ENCODE assay signal across 1 cellular context in the genomic region with DNA sequence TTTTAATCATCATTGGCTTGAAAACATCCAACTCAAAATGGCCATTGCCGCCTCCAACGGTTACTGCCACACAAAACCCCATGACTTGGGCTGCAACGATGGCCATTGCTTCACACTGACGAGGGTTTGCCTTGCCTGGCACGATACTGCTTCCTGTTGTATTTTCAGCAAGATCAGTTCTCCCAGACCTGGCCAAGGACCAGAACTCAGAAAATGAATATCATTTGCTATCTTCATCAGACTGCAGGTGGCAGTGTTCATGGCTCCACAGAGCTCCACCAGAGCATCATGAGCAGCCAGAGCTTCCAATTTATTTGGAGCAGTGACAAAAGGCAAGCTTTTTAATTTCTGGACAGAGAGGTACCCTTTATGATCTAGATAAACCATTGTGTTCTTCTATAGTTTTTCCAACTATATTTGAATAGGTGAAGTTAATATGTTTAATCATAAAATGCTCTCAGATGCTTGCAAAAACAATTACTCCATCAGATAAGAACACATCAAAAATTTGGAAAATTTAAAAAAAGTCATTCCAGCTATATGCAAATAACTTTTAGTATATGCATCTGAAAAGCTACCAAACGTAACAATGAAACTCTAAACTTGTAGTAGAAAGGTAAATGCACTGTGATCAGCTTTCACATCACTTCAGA.
TF ChIP-seq lines count a peak whose summit lies in the region.

No MANE protein-coding gene starts in this region.

TF ChIP-seq in K562, 482 proteins besides CTCF, POLR2A, EP300 and RAD21 (continued from another document):
- TF ChIP-seq, protein P1, sequence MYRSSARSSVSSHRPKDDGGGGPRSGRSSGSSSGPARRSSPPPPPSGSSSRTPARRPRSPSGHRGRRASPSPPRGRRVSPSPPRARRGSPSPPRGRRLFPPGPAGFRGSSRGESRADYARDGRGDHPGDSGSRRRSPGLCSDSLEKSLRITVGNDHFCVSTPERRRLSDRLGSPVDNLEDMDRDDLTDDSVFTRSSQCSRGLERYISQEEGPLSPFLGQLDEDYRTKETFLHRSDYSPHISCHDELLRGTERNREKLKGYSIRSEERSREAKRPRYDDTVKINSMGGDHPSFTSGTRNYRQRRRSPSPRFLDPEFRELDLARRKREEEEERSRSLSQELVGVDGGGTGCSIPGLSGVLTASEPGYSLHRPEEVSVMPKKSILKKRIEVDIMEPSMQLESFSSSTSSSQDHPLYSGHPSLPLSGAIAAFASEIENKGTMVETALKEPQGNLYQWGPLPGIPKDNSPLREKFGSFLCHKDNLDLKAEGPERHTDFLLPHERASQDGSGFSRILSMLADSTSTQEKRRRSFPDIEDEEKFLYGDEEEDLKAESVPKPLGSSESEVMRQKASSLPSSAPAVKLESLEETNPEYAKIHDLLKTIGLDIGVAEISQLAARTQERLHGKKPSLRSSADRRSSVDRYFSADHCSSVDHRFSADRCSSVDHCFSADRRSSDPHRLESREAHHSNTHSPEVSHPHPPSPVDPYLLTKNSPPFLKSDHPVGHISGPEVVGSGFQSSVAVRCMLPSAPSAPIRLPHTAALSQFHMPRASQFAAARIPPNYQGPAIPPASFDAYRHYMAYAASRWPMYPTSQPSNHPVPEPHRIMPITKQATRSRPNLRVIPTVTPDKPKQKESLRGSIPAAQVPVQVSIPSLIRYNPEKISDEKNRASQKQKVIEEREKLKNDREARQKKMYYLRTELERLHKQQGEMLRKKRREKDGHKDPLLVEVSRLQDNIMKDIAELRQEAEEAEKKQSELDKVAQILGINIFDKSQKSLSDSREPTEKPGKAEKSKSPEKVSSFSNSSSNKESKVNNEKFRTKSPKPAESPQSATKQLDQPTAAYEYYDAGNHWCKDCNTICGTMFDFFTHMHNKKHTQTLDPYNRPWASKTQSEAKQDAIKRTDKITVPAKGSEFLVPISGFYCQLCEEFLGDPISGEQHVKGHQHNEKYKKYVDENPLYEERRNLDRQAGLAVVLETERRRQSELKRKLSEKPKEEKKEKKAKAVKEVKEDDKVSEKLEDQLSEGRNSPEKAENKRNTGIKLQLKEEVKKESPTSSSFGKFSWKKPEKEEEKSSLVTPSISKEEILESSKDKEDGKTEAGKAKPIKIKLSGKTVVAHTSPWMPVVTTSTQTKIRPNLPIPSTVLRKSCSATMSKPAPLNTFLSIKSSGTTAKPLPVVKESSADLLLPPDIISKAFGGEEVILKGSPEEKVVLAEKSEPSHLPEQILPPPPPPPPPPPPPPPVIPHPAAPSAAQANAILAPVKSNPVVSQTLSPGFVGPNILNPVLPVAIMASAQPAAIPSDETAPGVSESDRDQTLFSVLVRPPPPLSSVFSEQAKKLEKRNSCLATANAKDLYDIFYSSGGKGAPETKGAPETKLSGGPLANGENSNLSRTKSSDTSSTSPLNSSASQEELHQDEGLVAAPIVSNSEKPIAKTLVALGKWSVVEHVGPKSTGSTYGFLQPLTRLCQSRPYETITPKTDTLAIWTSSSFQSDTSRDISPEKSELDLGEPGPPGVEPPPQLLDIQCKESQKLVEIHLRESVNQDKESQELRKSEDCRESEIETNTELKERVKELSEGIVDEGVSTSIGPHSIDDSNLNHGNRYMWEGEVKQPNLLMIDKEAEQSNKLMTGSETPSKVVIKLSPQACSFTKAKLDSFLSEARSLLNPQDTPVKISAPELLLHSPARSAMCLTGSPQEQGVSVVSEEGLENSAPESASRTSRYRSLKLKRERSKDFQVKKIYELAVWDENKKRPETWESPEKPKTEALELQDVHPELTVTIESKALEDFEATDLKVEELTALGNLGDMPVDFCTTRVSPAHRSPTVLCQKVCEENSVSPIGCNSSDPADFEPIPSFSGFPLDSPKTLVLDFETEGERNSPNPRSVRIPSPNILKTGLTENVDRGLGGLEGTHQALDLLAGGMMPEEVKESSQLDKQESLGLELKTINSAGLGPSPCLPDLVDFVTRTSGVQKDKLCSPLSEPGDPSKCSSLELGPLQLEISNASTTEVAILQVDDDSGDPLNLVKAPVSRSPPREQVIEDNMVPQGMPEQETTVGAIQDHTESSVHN (IDR thresholded peaks at IDR 0.05; ENCODE audit: borderline replicate concordance in 1 of 2, low read depth in 1 of 2): no peak
- TF ChIP-seq RB1 (IDR thresholded peaks at IDR 0.05; ENCODE audit: low read depth): no peak; the same call in 1 of the 2 replicates
- 0 out of 2 replicates have a peak, but pooled peaks have one; percentile 20 for TF ChIP-seq CTBP1 (IDR thresholded peaks at IDR 0.05; ENCODE audit: borderline replicate concordance)
- TF ChIP-seq TGIF2 (CRISPR knock-in tag; IDR thresholded peaks at IDR 0.05): no peak
- TF ChIP-seq, protein P2, sequence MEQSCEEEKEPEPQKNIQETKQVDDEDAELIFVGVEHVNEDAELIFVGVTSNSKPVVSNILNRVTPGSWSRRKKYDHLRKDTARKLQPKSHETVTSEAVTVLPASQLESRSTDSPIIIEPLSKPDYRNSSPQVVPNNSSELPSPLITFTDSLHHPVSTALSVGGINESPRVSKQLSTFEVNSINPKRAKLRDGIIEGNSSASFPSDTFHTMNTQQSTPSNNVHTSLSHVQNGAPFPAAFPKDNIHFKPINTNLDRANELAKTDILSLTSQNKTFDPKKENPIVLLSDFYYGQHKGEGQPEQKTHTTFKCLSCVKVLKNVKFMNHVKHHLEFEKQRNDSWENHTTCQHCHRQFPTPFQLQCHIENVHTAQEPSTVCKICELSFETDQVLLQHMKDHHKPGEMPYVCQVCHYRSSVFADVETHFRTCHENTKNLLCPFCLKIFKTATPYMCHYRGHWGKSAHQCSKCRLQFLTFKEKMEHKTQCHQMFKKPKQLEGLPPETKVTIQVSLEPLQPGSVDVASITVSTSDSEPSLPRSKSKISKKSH (CRISPR knock-in tag; IDR thresholded peaks at IDR 0.05): no peak
- TF ChIP-seq ZNF764 (CRISPR knock-in tag; IDR thresholded peaks at IDR 0.05; ENCODE audit: low read depth): no peak
- no peak for TF ChIP-seq HDGF (IDR thresholded peaks at IDR 0.05)
- peak in 1 of 2 experiments; percentile 65; a peak in 1 of 4 replicates for TF ChIP-seq RCOR1 (IDR thresholded peaks at IDR 0.05; ENCODE audit: borderline replicate concordance in 1 of 2, low read depth in 2 of 2, low read length in 2 of 2)
- 0 out of 2 replicates have a peak, but pooled peaks have one; percentile 10 for TF ChIP-seq MAFF (IDR thresholded peaks at IDR 0.05; ENCODE audit: low read length)
- TF ChIP-seq ZNF75A (CRISPR knock-in tag; IDR thresholded peaks at IDR 0.05): no peak
- TF ChIP-seq CEBPG (CRISPR knock-in tag; IDR thresholded peaks at IDR 0.05): no peak
- TF ChIP-seq CEBPG (tag; conservative IDR thresholded peaks at IDR 0.05 in 1 of 2, IDR thresholded peaks at IDR 0.05 in 1 of 2): no peak
- TF ChIP-seq ZC3H4 (CRISPR knock-in tag; IDR thresholded peaks at IDR 0.05; ENCODE audit: borderline replicate concordance): no peak
- TF ChIP-seq, protein P3, sequence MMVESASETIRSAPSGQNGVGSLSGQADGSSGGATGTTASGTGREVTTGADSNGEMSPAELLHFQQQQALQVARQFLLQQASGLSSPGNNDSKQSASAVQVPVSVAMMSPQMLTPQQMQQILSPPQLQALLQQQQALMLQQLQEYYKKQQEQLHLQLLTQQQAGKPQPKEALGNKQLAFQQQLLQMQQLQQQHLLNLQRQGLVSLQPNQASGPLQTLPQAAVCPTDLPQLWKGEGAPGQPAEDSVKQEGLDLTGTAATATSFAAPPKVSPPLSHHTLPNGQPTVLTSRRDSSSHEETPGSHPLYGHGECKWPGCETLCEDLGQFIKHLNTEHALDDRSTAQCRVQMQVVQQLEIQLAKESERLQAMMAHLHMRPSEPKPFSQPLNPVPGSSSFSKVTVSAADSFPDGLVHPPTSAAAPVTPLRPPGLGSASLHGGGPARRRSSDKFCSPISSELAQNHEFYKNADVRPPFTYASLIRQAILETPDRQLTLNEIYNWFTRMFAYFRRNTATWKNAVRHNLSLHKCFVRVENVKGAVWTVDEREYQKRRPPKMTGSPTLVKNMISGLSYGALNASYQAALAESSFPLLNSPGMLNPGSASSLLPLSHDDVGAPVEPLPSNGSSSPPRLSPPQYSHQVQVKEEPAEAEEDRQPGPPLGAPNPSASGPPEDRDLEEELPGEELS (CRISPR knock-in tag; IDR thresholded peaks at IDR 0.05; ENCODE audit: borderline replicate concordance): no peak
- TF ChIP-seq FOXA1 (IDR thresholded peaks at IDR 0.05; ENCODE audit: borderline replicate concordance): no peak
- TF ChIP-seq NRF1 (conservative IDR thresholded peaks at IDR 0.05 in 1 of 2, IDR thresholded peaks at IDR 0.05 in 1 of 2): no peak
- no peak for TF ChIP-seq PHF8 (IDR thresholded peaks at IDR 0.05; ENCODE audit: borderline replicate concordance, low read length)
- 0 out of 2 replicates have a peak, but pooled peaks have one; percentile 25 for TF ChIP-seq BHLHE40 (IDR thresholded peaks at IDR 0.05; ENCODE audit: low read length)
- peak; percentile 47; the same call in 1 of the 2 replicates for TF ChIP-seq SMC3 (conservative IDR thresholded peaks at IDR 0.05; ENCODE audit: insufficient read depth, low read depth, low read length)
- no peak for TF ChIP-seq MYBL2 (IDR thresholded peaks at IDR 0.05; ENCODE audit: low read depth)
- no peak for TF ChIP-seq MYBL2 (CRISPR knock-in tag; IDR thresholded peaks at IDR 0.05; ENCODE audit: borderline replicate concordance)
- no peak for TF ChIP-seq DNMT1 (IDR thresholded peaks at IDR 0.05)
- no peak for TF ChIP-seq SRSF7 (optimal IDR thresholded peaks at IDR 0.05; ENCODE audit: low read depth, low read length)
